In the genomic region with DNA sequence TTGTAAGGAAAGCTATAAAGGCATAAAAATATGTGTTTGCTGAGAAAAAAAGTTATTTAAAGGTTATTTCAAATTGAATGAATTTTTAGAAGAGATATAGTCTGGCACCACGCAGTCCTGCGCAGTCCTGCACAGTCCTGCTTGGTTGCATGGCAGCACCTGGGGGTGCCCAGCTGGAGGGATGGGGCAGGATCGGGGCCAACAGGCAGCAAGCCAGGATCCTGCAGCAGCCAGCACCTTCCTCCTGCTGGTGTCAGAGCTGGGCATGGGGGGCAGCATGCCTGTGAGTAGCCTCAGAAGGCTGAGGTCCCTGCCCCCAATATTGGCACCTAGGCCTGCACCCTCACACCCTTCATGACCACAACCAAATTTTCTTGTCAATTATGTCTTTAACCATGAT, we compare ENCODE assay signal across 17 cellular contexts. TPM values are rescaled to one million over a fixed set of nuclear protein-coding genes. Genes with fewer than 3 reads are reported as not detected.
DNase-seq lines count a peak whose midpoint lies in the region; ATAC-seq and TF ChIP-seq lines count a peak whose summit lies in the region.
"Had no signal": no experiment of that assay in that cellular context is flagged by ENCODE, and none has a peak within 500 bp of the region (broad histone marks: within the 10 kb centered on the region; RNA-seq: fewer than 3 reads in every experiment).

No MANE protein-coding gene starts in this region.

- intact Hi-C loops in Right ventricle myocardium superior (cut with DNase I) (no loop called here), left ventricle myocardium superior (cut with micrococcal nuclease) (no loop called here)

- no peak overlapping the region for H3K27ac ChIP-seq in right atrium auricular region
- H3K27ac ChIP-seq: BLaER1, KMS-11, SJCRH30 had no signal

- peaks cover 7% of the 10 kb centered on the region for H3K36me3 Mint-ChIP-seq in stimulated activated effector memory CD8-positive, alpha-beta T cell treated with anti-CD3 and anti-CD28 coated beads, Interleukin-12 subunit alpha, Interleukin-12 subunit beta, amount 100 ng/mL, for 72 hours

- H3K27me3 ChIP-seq in right atrium auricular region, result no peaks in the 10 kb centered on the region
- H3K27me3 ChIP-seq: BLaER1, SJCRH30 had no signal

- peaks cover 63% of the 10 kb centered on the region for H3K4me1 Mint-ChIP-seq in stimulated activated effector memory CD8-positive, alpha-beta T cell treated with anti-CD3 and anti-CD28 coated beads, Interleukin-12 subunit alpha, Interleukin-12 subunit beta, amount 100 ng/mL, for 72 hours

- no peak for TF ChIP-seq CTCF in right atrium auricular region (IDR thresholded peaks at IDR 0.05)

- H3K9me3 Mint-ChIP-seq in stimulated activated effector memory CD8-positive, alpha-beta T cell treated with anti-CD3 and anti-CD28 coated beads, Interleukin-12 subunit alpha, Interleukin-12 subunit beta, amount 100 ng/mL, for 72 hours, result no peaks in the 10 kb centered on the region
- H3K9me3 Mint-ChIP-seq: HFFc6 had no signal

- H3K27ac Mint-ChIP-seq in stimulated activated effector memory CD8-positive, alpha-beta T cell treated with anti-CD3 and anti-CD28 coated beads, Interleukin-12 subunit alpha, Interleukin-12 subunit beta, amount 100 ng/mL, for 72 hours, result peak overlapping the region; percentile 52
- H3K27ac Mint-ChIP-seq: HFFc6 had no signal

- DNase-seq in Right ventricle myocardium superior (no peak), right atrium auricular region (ENCODE audit: low spot score) (no peak), NCI-H1694 treated with DMSO at 0.1 percent for 48 hours (lab: John Stamatoyannopoulos, UW) (peak; percentile 11), left ventricle myocardium superior (peak; percentile 41), NCI-H2029 (lab: John Stamatoyannopoulos, UW) (no peak), dedifferentiated amniotic fluid mesenchymal stem cell (ENCODE audit: extremely low spot score) (no peak)
- no peak for DNase-seq in stimulated activated effector memory CD8-positive, alpha-beta T cell treated with anti-CD3 and anti-CD28 coated beads, Interleukin-12 subunit alpha, Interleukin-12 subunit beta, amount 100 ng/mL, for 72 hours (ENCODE audit: low spot score in 2 of 2)
- DNase-seq: GOT3; HFFc6; NCI-H1436 treated with DMSO at 0.1 percent for 48 hours; NCI-H226; NCI-H526; NK-92 treated with Interleukin-12 subunit alpha and Interleukin-12 subunit beta, amount 100 ng/mL, for 24 hours; SJCRH30 had no signal

- H3K36me3 ChIP-seq in right atrium auricular region, result no peaks in the 10 kb centered on the region
- H3K36me3 ChIP-seq: SJCRH30 had no signal

- no peaks in the 10 kb centered on the region for H3K9me3 ChIP-seq in right atrium auricular region
- H3K9me3 ChIP-seq: SJCRH30 had no signal

- peaks cover 0 to 26% of the 10 kb centered on the region in 2 donors for H3K4me1 ChIP-seq in right atrium auricular region
- H3K4me1 ChIP-seq: BLaER1, SJCRH30 had no signal

- H3K4me3 ChIP-seq in right atrium auricular region, result no peak overlapping the region
- H3K4me3 ChIP-seq: BLaER1, SJCRH30 had no signal

- H3K4me3 Mint-ChIP-seq in stimulated activated effector memory CD8-positive, alpha-beta T cell treated with anti-CD3 and anti-CD28 coated beads, Interleukin-12 subunit alpha, Interleukin-12 subunit beta, amount 100 ng/mL, for 72 hours, result no peak overlapping the region
- H3K4me3 Mint-ChIP-seq: HFFc6 had no signal

- ATAC-seq in Right ventricle myocardium superior (ENCODE audit: poor library complexity) (peak; percentile 65), left ventricle myocardium superior (peak; percentile 85), HG03571 (IDR thresholded peaks at IDR 0.05; ENCODE audit: unreplicated experiment) (no peak)
- ATAC-seq in stimulated activated effector memory CD8-positive, alpha-beta T cell treated with anti-CD3 and anti-CD28 coated beads, Interleukin-12 subunit alpha, Interleukin-12 subunit beta, amount 100 ng/mL, for 72 hours, result no peak

RNA-seq across cellular contexts. Expression of a gene that starts 46.0 kb away (rescaled TPM):
- total RNA-seq in Right ventricle myocardium superior (62.4 TPM), right atrium auricular region (100 to 1,000 TPM; 102 to 123 TPM), left ventricle myocardium superior (80.0 TPM)

Comparison
In these comparisons a context has a peak if more than half of its experiments do, and no peak if none do; other contexts are left out.
1. DNase-seq: peak in NCI-H1694 treated with DMSO at 0.1 percent for 48 hours (single experiment) and left ventricle myocardium superior (single experiment); none in Right ventricle myocardium superior (single experiment), right atrium auricular region (single experiment), stimulated activated effector memory CD8-positive, alpha-beta T cell treated with anti-CD3 and anti-CD28 coated beads, Interleukin-12 subunit alpha, Interleukin-12 subunit beta, amount 100 ng/mL, for 72 hours (0 of 2), NCI-H2029 (single experiment) and dedifferentiated amniotic fluid mesenchymal stem cell (single experiment).
2. ATAC-seq: peak in Right ventricle myocardium superior (single experiment) and left ventricle myocardium superior (single experiment); none in stimulated activated effector memory CD8-positive, alpha-beta T cell treated with anti-CD3 and anti-CD28 coated beads, Interleukin-12 subunit alpha, Interleukin-12 subunit beta, amount 100 ng/mL, for 72 hours (single experiment) and HG03571 (single experiment).